1 cellular context compared by ENCODE assay signal in the genomic region with DNA sequence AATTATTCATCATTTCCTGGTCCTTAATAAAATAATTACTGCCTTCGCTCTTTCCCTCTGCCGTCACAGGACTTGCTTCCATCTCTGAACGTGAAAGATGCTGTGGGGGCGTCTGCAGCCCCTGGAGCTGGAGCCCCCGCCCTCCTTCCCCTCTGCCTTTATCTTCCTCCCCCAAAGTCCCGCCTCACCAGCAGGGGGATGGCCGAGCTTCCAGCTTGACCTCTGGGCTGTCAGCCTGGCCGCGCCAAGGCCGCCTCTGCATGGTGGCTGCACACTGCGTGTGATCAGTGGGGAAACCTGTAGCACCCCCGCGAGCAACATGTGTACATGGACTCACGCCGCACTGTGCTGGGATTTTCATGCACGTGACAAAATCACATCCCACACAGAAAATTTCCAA.
TF ChIP-seq lines count a peak whose summit lies in the region.

No MANE protein-coding gene starts in this region.

TF ChIP-seq in HepG2, 621 proteins besides CTCF, POLR2A, EP300 and RAD21:
- TF ChIP-seq DBP (CRISPR knock-in tag; IDR thresholded peaks at IDR 0.05; ENCODE audit: not compliant biosample characterization) (no peak), ZNF558 (CRISPR knock-in tag; IDR thresholded peaks at IDR 0.05; ENCODE audit: borderline replicate concordance) (no peak), BRCA1 (CRISPR knock-in tag; IDR thresholded peaks at IDR 0.05) (no peak), MZF1 (CRISPR knock-in tag; IDR thresholded peaks at IDR 0.05; ENCODE audit: borderline replicate concordance) (no peak), ZFP41 (CRISPR knock-in tag; IDR thresholded peaks at IDR 0.05; ENCODE audit: borderline replicate concordance) (no peak), SRSF4 (IDR thresholded peaks at IDR 0.05; ENCODE audit: low read depth, low read length, poor library complexity, severe bottlenecking) (no peak), STAG1 (CRISPR knock-in tag; IDR thresholded peaks at IDR 0.05) (no peak), ZSCAN30 (CRISPR knock-in tag; IDR thresholded peaks at IDR 0.05) (no peak), EEA1 (CRISPR knock-in tag; IDR thresholded peaks at IDR 0.05; ENCODE audit: borderline replicate concordance) (no peak), ZSCAN20 (CRISPR knock-in tag; IDR thresholded peaks at IDR 0.05; ENCODE audit: borderline replicate concordance) (no peak), ZBTB26 (CRISPR knock-in tag; IDR thresholded peaks at IDR 0.05; ENCODE audit: borderline replicate concordance) (no peak), ZFP82 (CRISPR knock-in tag; IDR thresholded peaks at IDR 0.05; ENCODE audit: borderline replicate concordance) (no peak), CHD4 (IDR thresholded peaks at IDR 0.05; ENCODE audit: borderline replicate concordance, low read length) (no peak), ZNF430 (CRISPR knock-in tag; IDR thresholded peaks at IDR 0.05) (no peak)
- TF ChIP-seq, protein P1, sequence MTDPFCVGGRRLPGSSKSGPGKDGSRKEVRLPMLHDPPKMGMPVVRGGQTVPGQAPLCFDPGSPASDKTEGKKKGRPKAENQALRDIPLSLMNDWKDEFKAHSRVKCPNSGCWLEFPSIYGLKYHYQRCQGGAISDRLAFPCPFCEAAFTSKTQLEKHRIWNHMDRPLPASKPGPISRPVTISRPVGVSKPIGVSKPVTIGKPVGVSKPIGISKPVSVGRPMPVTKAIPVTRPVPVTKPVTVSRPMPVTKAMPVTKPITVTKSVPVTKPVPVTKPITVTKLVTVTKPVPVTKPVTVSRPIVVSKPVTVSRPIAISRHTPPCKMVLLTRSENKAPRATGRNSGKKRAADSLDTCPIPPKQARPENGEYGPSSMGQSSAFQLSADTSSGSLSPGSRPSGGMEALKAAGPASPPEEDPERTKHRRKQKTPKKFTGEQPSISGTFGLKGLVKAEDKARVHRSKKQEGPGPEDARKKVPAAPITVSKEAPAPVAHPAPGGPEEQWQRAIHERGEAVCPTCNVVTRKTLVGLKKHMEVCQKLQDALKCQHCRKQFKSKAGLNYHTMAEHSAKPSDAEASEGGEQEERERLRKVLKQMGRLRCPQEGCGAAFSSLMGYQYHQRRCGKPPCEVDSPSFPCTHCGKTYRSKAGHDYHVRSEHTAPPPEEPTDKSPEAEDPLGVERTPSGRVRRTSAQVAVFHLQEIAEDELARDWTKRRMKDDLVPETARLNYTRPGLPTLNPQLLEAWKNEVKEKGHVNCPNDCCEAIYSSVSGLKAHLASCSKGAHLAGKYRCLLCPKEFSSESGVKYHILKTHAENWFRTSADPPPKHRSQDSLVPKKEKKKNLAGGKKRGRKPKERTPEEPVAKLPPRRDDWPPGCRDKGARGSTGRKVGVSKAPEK (CRISPR knock-in tag; IDR thresholded peaks at IDR 0.05; ENCODE audit: borderline replicate concordance): no peak
- TF ChIP-seq, protein P2, sequence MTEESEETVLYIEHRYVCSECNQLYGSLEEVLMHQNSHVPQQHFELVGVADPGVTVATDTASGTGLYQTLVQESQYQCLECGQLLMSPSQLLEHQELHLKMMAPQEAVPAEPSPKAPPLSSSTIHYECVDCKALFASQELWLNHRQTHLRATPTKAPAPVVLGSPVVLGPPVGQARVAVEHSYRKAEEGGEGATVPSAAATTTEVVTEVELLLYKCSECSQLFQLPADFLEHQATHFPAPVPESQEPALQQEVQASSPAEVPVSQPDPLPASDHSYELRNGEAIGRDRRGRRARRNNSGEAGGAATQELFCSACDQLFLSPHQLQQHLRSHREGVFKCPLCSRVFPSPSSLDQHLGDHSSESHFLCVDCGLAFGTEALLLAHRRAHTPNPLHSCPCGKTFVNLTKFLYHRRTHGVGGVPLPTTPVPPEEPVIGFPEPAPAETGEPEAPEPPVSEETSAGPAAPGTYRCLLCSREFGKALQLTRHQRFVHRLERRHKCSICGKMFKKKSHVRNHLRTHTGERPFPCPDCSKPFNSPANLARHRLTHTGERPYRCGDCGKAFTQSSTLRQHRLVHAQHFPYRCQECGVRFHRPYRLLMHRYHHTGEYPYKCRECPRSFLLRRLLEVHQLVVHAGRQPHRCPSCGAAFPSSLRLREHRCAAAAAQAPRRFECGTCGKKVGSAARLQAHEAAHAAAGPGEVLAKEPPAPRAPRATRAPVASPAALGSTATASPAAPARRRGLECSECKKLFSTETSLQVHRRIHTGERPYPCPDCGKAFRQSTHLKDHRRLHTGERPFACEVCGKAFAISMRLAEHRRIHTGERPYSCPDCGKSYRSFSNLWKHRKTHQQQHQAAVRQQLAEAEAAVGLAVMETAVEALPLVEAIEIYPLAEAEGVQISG (CRISPR knock-in tag; IDR thresholded peaks at IDR 0.05): no peak
- TF ChIP-seq, protein P3, sequence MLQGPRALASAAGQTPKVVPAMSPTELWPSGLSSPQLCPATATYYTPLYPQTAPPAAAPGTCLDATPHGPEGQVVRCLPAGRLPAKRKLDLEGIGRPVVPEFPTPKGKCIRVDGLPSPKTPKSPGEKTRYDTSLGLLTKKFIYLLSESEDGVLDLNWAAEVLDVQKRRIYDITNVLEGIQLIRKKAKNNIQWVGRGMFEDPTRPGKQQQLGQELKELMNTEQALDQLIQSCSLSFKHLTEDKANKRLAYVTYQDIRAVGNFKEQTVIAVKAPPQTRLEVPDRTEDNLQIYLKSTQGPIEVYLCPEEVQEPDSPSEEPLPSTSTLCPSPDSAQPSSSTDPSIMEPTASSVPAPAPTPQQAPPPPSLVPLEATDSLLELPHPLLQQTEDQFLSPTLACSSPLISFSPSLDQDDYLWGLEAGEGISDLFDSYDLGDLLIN (CRISPR knock-in tag; IDR thresholded peaks at IDR 0.05; ENCODE audit: borderline replicate concordance): no peak
